Comparison of ENCODE assay signal across 9 cellular contexts in genomic region chr22:37259540-37260029, GRCh38. TPM values are rescaled to one million over a fixed set of nuclear protein-coding genes. Genes with fewer than 3 reads are reported as not detected.
A peak's percentile ranks its signal among the peaks of the same experiment; 100 is the strongest.
DNase-seq lines count a peak whose midpoint lies in the region; ATAC-seq and TF ChIP-seq lines count a peak whose summit lies in the region.
"Had no signal": no experiment of that assay in that cellular context is flagged by ENCODE, and none has a peak within 500 bp of the region (broad histone marks: within the 10 kb centered on the region; RNA-seq: fewer than 3 reads in every experiment).

No MANE protein-coding gene starts in this region.

- no peaks in the 10 kb centered on the region for H3K79me2 ChIP-seq in SK-N-SH (ENCODE audit: insufficient read depth)

- peak; percentile 46 for DNase-seq in AG10803 (ENCODE audit: low read depth)
- no peak for DNase-seq in GM10266 (ENCODE audit: extremely low spot score)
- peak; percentile 58 for DNase-seq in SK-N-SH
- peak; percentile 62 for DNase-seq in hepatic stellate cell (ENCODE audit: low spot score)
- no peak for DNase-seq in upper lobe of left lung
- no peak for DNase-seq in RKO (ENCODE audit: low spot score)

- 0 out of 2 replicates have a peak overlapping the region, but pooled peaks have one; percentile 26 for H3K4me2 ChIP-seq in SK-N-SH

- 0 out of 2 replicates have a peak, but pooled peaks have one; percentile 21 for TF ChIP-seq RAD21 in SK-N-SH (IDR thresholded peaks at IDR 0.05; ENCODE audit: low read length)

- no peak for TF ChIP-seq POLR2A in upper lobe of left lung (IDR thresholded peaks at IDR 0.05)

- TF ChIP-seq CTCF in AG10803 (conservative IDR thresholded peaks at IDR 0.05; ENCODE audit: low read length): peak; percentile 71
- peak; percentile 65 for TF ChIP-seq CTCF in GM10266 (IDR thresholded peaks at IDR 0.05; ENCODE audit: control insufficient read depth, insufficient read depth, low read depth, missing control alignments)
- peak; percentile 67 for TF ChIP-seq CTCF in SK-N-SH (IDR thresholded peaks at IDR 0.05)
- peak in 5 of 6 experiments; percentile 7 to 33 (median 29) for TF ChIP-seq CTCF in upper lobe of left lung (IDR thresholded peaks at IDR 0.05)

- H3K4me1 ChIP-seq in SK-N-SH (ENCODE audit: control insufficient read depth in 1 of 2, insufficient read depth in 2 of 2, low read depth in 1 of 2, low read length in 1 of 2) (peaks cover 3 to 13% of the 10 kb centered on the region in 2 experiments), upper lobe of left lung (peaks cover 4 to 9% (median 6%) of the 10 kb centered on the region in 4 donors)

- H3K27me3 ChIP-seq in SK-N-SH (ENCODE audit: insufficient read depth) (no peaks in the 10 kb centered on the region), upper lobe of left lung (peaks cover 0 to 5% (median 0%) of the 10 kb centered on the region in 4 donors)
- H3K27me3 ChIP-seq: ovary had no signal

- CTCF ChIA-PET in SK-N-SH (lab: Yijun Ruan, JAX): interaction anchor here (0.6 to 4.8 kb wide), 37 partner anchors 11 to 712 kb away, joined by 3 to 124 read pairs (median 5); partner anchors contain the start of genes CYTH4 and RAC2

- H3K9ac ChIP-seq in SK-N-SH: no peak overlapping the region

- H3K36me3 ChIP-seq in SK-N-SH (replicated peaks in 1 of 2; ENCODE audit: control insufficient read depth in 1 of 2, insufficient read depth in 2 of 2, low read length in 1 of 2) (no peaks in the 10 kb centered on the region), upper lobe of left lung (no peaks in the 10 kb centered on the region)
- H3K36me3 ChIP-seq: ovary had no signal

- H3K27ac ChIP-seq in SK-N-SH (ENCODE audit: low read depth in 2 of 2, low read length in 1 of 2) (no peak overlapping the region), upper lobe of left lung (no peak overlapping the region)
- H3K27ac ChIP-seq: ovary had no signal

- 13% methylated on average over 22 of the region's 23 CpGs for WGBS in SK-N-SH (ENCODE audit: low lambda C conversion rate)
- 5 to 8% methylated on average over 18 to 23 of the region's 23 CpGs for WGBS in upper lobe of left lung, 2 donors

- peaks cover 11% of the 10 kb centered on the region for H3F3A ChIP-seq in SK-N-SH (replicated peaks; ENCODE audit: insufficient read depth)

- H3K9me3 ChIP-seq in SK-N-SH: no peaks in the 10 kb centered on the region
- peaks cover 0 to 12% (median 5%) of the 10 kb centered on the region in 4 donors for H3K9me3 ChIP-seq in upper lobe of left lung

- H3K4me3 ChIP-seq in AG10803 (ENCODE audit: low read length) (peak overlapping the region; percentile 15), SK-N-SH (ENCODE audit: low read depth in 2 of 2, low read length in 1 of 2) (peak overlapping the region in 1 of 2 experiments; percentile 2; a peak in 1 of 4 replicates), upper lobe of left lung (no peak overlapping the region)
- H3K4me3 ChIP-seq: ovary had no signal

- ATAC-seq in upper lobe of left lung (ENCODE audit: low FRiP score in 2 of 2) (peak; percentile 24 to 55), GM18870 (IDR thresholded peaks at IDR 0.05; ENCODE audit: unreplicated experiment) (no peak), GM21717 (IDR thresholded peaks at IDR 0.05; ENCODE audit: unreplicated experiment) (no peak)

- POLR2A ChIA-PET in SK-N-SH (lab: Yijun Ruan, JAX): no interaction called here

- H4K20me1 ChIP-seq in SK-N-SH (ENCODE audit: insufficient read depth): no peaks in the 10 kb centered on the region

- H3K9me2 ChIP-seq in SK-N-SH: no peaks in the 10 kb centered on the region

- no peak overlapping the region for H2AFZ ChIP-seq in SK-N-SH (ENCODE audit: low read depth)

- TF ChIP-seq EP300 in SK-N-SH (IDR thresholded peaks at IDR 0.05; ENCODE audit: borderline replicate concordance in 1 of 2, low read depth in 1 of 2, low read length in 1 of 2) (no peak), upper lobe of left lung (IDR thresholded peaks at IDR 0.05) (no peak)

TF ChIP-seq in SK-N-SH, 30 proteins besides CTCF, POLR2A, EP300 and RAD21 (continues in another document):
- TF ChIP-seq NFIC (IDR thresholded peaks at IDR 0.05; ENCODE audit: borderline replicate concordance) (no peak), SIN3A (IDR thresholded peaks at IDR 0.05; ENCODE audit: borderline replicate concordance, low read depth, low read length) (no peak), TEAD4 (IDR thresholded peaks at IDR 0.05; ENCODE audit: borderline replicate concordance, insufficient read depth) (no peak), RFX5 (IDR thresholded peaks at IDR 0.05; ENCODE audit: low read length) (no peak), REST (IDR thresholded peaks at IDR 0.05; ENCODE audit: low read depth, low read length) (no peak), TAF1 (IDR thresholded peaks at IDR 0.05; ENCODE audit: borderline replicate concordance, low read depth, low read length) (no peak), GATA2 (CRISPR knock-in tag; IDR thresholded peaks at IDR 0.05) (0 out of 2 replicates have a peak, but pooled peaks have one; percentile 20), POLR2AphosphoS5 (IDR thresholded peaks at IDR 0.05; ENCODE audit: low read depth, low read length) (no peak), JUND (IDR thresholded peaks at IDR 0.05) (no peak), SMC3 (IDR thresholded peaks at IDR 0.05; ENCODE audit: low read depth, low read length) (peak; percentile 19; the same call in 1 of the 2 replicates), FOXM1 (IDR thresholded peaks at IDR 0.05; ENCODE audit: low read depth) (no peak), RXRA (IDR thresholded peaks at IDR 0.05; ENCODE audit: borderline replicate concordance, low read depth) (no peak), EZH2phosphoT487 (IDR thresholded peaks at IDR 0.05; ENCODE audit: borderline replicate concordance, low read depth) (no peak), FOXJ3 (CRISPR knock-in tag; IDR thresholded peaks at IDR 0.05) (no peak)
- TF ChIP-seq, protein P1, sequence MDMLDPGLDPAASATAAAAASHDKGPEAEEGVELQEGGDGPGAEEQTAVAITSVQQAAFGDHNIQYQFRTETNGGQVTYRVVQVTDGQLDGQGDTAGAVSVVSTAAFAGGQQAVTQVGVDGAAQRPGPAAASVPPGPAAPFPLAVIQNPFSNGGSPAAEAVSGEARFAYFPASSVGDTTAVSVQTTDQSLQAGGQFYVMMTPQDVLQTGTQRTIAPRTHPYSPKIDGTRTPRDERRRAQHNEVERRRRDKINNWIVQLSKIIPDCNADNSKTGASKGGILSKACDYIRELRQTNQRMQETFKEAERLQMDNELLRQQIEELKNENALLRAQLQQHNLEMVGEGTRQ (IDR thresholded peaks at IDR 0.05; ENCODE audit: borderline replicate concordance, low read depth, low read length): no peak
- TF ChIP-seq, protein P2, sequence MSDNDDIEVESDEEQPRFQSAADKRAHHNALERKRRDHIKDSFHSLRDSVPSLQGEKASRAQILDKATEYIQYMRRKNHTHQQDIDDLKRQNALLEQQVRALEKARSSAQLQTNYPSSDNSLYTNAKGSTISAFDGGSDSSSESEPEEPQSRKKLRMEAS (IDR thresholded peaks at IDR 0.05; ENCODE audit: low read depth): 0 out of 2 replicates have a peak, but pooled peaks have one; percentile 37
- TF ChIP-seq, protein P3, sequence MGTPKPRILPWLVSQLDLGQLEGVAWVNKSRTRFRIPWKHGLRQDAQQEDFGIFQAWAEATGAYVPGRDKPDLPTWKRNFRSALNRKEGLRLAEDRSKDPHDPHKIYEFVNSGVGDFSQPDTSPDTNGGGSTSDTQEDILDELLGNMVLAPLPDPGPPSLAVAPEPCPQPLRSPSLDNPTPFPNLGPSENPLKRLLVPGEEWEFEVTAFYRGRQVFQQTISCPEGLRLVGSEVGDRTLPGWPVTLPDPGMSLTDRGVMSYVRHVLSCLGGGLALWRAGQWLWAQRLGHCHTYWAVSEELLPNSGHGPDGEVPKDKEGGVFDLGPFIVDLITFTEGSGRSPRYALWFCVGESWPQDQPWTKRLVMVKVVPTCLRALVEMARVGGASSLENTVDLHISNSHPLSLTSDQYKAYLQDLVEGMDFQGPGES (IDR thresholded peaks at IDR 0.05; ENCODE audit: low read depth, low read length): no peak

RNA-seq across cellular contexts. Expression of gene RAC2, which starts 15.5 kb away (rescaled TPM):
- 22.6 and 29.9 TPM in 2 replicates for polyA plus RNA-seq in SK-N-SH (2012; rRNA removed)
- polyA plus RNA-seq in SK-N-SH (2012; cell fraction: cytosol; rRNA removed): 14.6 and 19.9 TPM in 2 replicates
- polyA plus RNA-seq in SK-N-SH (2012; cell fraction: nucleus; rRNA removed): 20.3 and 21.2 TPM in 2 replicates
- 100 to 1,000 TPM in 1 of 6 donors, 10 to 100 TPM in 5; 22.1 to 126 (median 65.2) TPM for total RNA-seq in upper lobe of left lung

RNA-seq across cellular contexts. Expression of gene CYTH4, which starts 22.7 kb away (rescaled TPM):
- polyA plus RNA-seq in SK-N-SH (2012; rRNA removed): 0.03 and 0.07 TPM in 2 replicates
- 0.01 and 0.04 TPM in 2 replicates for polyA plus RNA-seq in SK-N-SH (2012; cell fraction: cytosol; rRNA removed)
- polyA plus RNA-seq in SK-N-SH (2012; cell fraction: nucleus; rRNA removed): 0.08 and 0.13 TPM in 2 replicates
- 10 to 100 TPM; 16.7 to 71.2 (median 44.7) TPM for total RNA-seq in upper lobe of left lung

RNA-seq across cellular contexts. Expression of gene SSTR3, which starts 47.3 kb away (rescaled TPM):
- 0.02 TPM in 1 of 2 replicates, not detected in the other for polyA plus RNA-seq in SK-N-SH (2012; rRNA removed)
- polyA plus RNA-seq in SK-N-SH (2012; cell fraction: cytosol; rRNA removed): 0.03 TPM in 2 replicates
- 0.01 and 0.04 TPM in 2 replicates for polyA plus RNA-seq in SK-N-SH (2012; cell fraction: nucleus; rRNA removed)
- total RNA-seq in upper lobe of left lung: under 1 TPM in 2 of 6 donors, not detected in 4; 0.06 to 0.13 TPM

Comparison
In these comparisons a context has a peak if more than half of its experiments do, and no peak if none do; other contexts are left out.
1. DNase-seq: peak in AG10803 (single experiment), SK-N-SH (single experiment) and hepatic stellate cell (single experiment); none in GM10266 (single experiment), upper lobe of left lung (0 of 2) and RKO (single experiment).
2. ATAC-seq: peak in upper lobe of left lung (2 of 2); none in GM18870 (single experiment) and GM21717 (single experiment).
3. Peak in every context shown above with its lines, with median percentiles within 50 percentile points of each other: CTCF ChIP-seq.